ENCODE assay signal across 8 cellular contexts in genomic region chr2:202871161-202872141, GRCh38. TPM values are rescaled to one million over a fixed set of nuclear protein-coding genes. Genes with fewer than 3 reads are reported as not detected.
DNase-seq lines count a peak whose midpoint lies in the region; ATAC-seq and TF ChIP-seq lines count a peak whose summit lies in the region.

Gene ICA1L (minus strand): TSS chr2:202871766. CDS start chr2:202829009, 42,757 bp downstream.

- peak within 1 kb of the TSS; percentile 85 for H3K4me2 ChIP-seq in GM23338
- peak within 1 kb of the TSS; percentile 89 for H3K4me2 ChIP-seq in SK-N-SH

- peak within 1 kb of the TSS; percentile 39 for H2AFZ ChIP-seq in GM23338
- H2AFZ ChIP-seq in SK-N-SH (ENCODE audit: low read depth), result peak within 1 kb of the TSS; percentile 96

- H3K9ac ChIP-seq in SK-N-SH, result peak within 1 kb of the TSS; percentile 90

- no peaks in the 10 kb centered on the region for H3K79me2 ChIP-seq in GM23338 (replicated peaks; ENCODE audit: insufficient read depth)
- H3K79me2 ChIP-seq in SK-N-SH (ENCODE audit: insufficient read depth), result no peaks in the 10 kb centered on the region; the same call in 1 of the 2 replicates

- peaks cover 7% of the 10 kb centered on the region for H3K27me3 Mint-ChIP-seq in GM23338 (ENCODE audit: insufficient read depth, low read depth, poor library complexity)
- peaks cover 2% of the 10 kb centered on the region for H3K27me3 Mint-ChIP-seq in glutamatergic neuron (ENCODE audit: unreplicated experiment)

- no peak for TF ChIP-seq CTCF in GM23338 (conservative IDR thresholded peaks at IDR 0.05; ENCODE audit: low read depth in 2 of 2)
- TF ChIP-seq CTCF in SK-N-SH (IDR thresholded peaks at IDR 0.05), result no peak
- no peak for TF ChIP-seq CTCF in glutamatergic neuron (IDR thresholded peaks at IDR 0.05; ENCODE audit: partially characterized antibody, unreplicated experiment)
- peak in 2 of 3 donors; percentile 7 to 19 for TF ChIP-seq CTCF in ovary (IDR thresholded peaks at IDR 0.05)
- no peak for TF ChIP-seq CTCF in transverse colon (IDR thresholded peaks at IDR 0.05)

- H3K36me3 Mint-ChIP-seq in GM23338 (ENCODE audit: low read depth) (no peaks in the 10 kb centered on the region; the same call in 2 of the 3 replicates), glutamatergic neuron (ENCODE audit: unreplicated experiment) (peaks cover 4% of the 10 kb centered on the region)
- H3K36me3 Mint-ChIP-seq in activated naive CD4-positive, alpha-beta T cell treated with anti-CD3 and anti-CD28 coated beads, Interleukin-2, amount 50 U/mL, for 72 hours, result no peaks in the 10 kb centered on the region

- H3K4me3 ChIP-seq in GM23338 (peak within 1 kb of the TSS; percentile 83), SK-N-SH (ENCODE audit: low read depth in 2 of 2, low read length in 1 of 2) (peak within 1 kb of the TSS; percentile 90 to 91), ovary (peak within 1 kb of the TSS; percentile 49), transverse colon (peak within 1 kb of the TSS; percentile 52 to 85 (median 74))

- H3K9me3 Mint-ChIP-seq in GM23338 (no peaks in the 10 kb centered on the region), glutamatergic neuron (ENCODE audit: unreplicated experiment) (peaks cover 2% of the 10 kb centered on the region)
- no peaks in the 10 kb centered on the region for H3K9me3 Mint-ChIP-seq in activated naive CD4-positive, alpha-beta T cell treated with anti-CD3 and anti-CD28 coated beads, Interleukin-2, amount 50 U/mL, for 72 hours

- H3K4me1 ChIP-seq in GM23338 (ENCODE audit: insufficient read depth), result no peaks in the 10 kb centered on the region
- no peaks in the 10 kb centered on the region; a peak in 2 of 4 replicates for H3K4me1 ChIP-seq in SK-N-SH (ENCODE audit: control insufficient read depth in 1 of 2, insufficient read depth in 2 of 2, low read depth in 1 of 2, low read length in 1 of 2)
- H3K4me1 ChIP-seq in ovary (ENCODE audit: insufficient read depth), result no peaks in the 10 kb centered on the region
- H3K4me1 ChIP-seq in transverse colon, result peaks cover 0 to 13% (median 6%) of the 10 kb centered on the region in 4 donors

- peak within 1 kb of the TSS; percentile 89; the same call in 1 of the 2 replicates for H3K27ac Mint-ChIP-seq in GM23338
- peak within 1 kb of the TSS; percentile 94 to 98 for H3K27ac Mint-ChIP-seq in activated naive CD4-positive, alpha-beta T cell treated with anti-CD3 and anti-CD28 coated beads, Interleukin-2, amount 50 U/mL, for 72 hours
- peak within 1 kb of the TSS; percentile 77 for H3K27ac Mint-ChIP-seq in glutamatergic neuron (ENCODE audit: unreplicated experiment)

- DNase-seq in GDM1 (lab: John Stamatoyannopoulos, UW) (peak; percentile 43), GM23338 (ENCODE audit: low spot score) (peak; percentile 78), LHCN-M2 (ENCODE audit: low read depth) (peak; percentile 59), SK-N-SH (peak; percentile 90), glutamatergic neuron (peak; percentile 85), ovary (peak; percentile 75 to 87 (median 81)), transverse colon (peak; percentile 56)
- peak; percentile 66 to 72 for DNase-seq in activated naive CD4-positive, alpha-beta T cell treated with anti-CD3 and anti-CD28 coated beads, Interleukin-2, amount 50 U/mL, for 72 hours (ENCODE audit: low spot score in 2 of 2)

- TF ChIP-seq POLR2A in ovary (IDR thresholded peaks at IDR 0.05), result no peak
- no peak for TF ChIP-seq POLR2A in transverse colon (IDR thresholded peaks at IDR 0.05)

- no peaks in the 10 kb centered on the region for H3K36me3 ChIP-seq in GM23338 (ENCODE audit: insufficient read depth)
- H3K36me3 ChIP-seq in SK-N-SH (replicated peaks in 1 of 2; ENCODE audit: control insufficient read depth in 1 of 2, insufficient read depth in 2 of 2, low read length in 1 of 2), result no peaks in the 10 kb centered on the region
- no peaks in the 10 kb centered on the region for H3K36me3 ChIP-seq in ovary
- H3K36me3 ChIP-seq in transverse colon, result no peaks in the 10 kb centered on the region

- no peak for TF ChIP-seq RAD21 in SK-N-SH (IDR thresholded peaks at IDR 0.05; ENCODE audit: low read length)

- H3K9me3 ChIP-seq in SK-N-SH (no peaks in the 10 kb centered on the region), ovary (no peaks in the 10 kb centered on the region), transverse colon (no peaks in the 10 kb centered on the region)

- H3F3A ChIP-seq in GM23338 (replicated peaks; ENCODE audit: low read depth), result no peaks in the 10 kb centered on the region; the same call in 1 of the 2 replicates
- peaks cover 17% of the 10 kb centered on the region for H3F3A ChIP-seq in SK-N-SH (replicated peaks; ENCODE audit: insufficient read depth)

- H4K20me1 ChIP-seq in GM23338 (replicated peaks; ENCODE audit: insufficient read depth), result no peaks in the 10 kb centered on the region
- H4K20me1 ChIP-seq in SK-N-SH (ENCODE audit: insufficient read depth), result no peaks in the 10 kb centered on the region

- in situ Hi-C loops in transverse colon (cut with MboI; ENCODE audit: low pct_ligation_motif_present in 1 of 4, low pct_unique_long_range_greater_than_20kb in 1 of 4, low sequenced_read_pairs in 3 of 4), result loop anchor here in 2 of 4 donors (25.0 kb wide), 1 partner anchor 284 kb away; no protein-coding TSS in a partner anchor

- WGBS in SK-N-SH (ENCODE audit: low lambda C conversion rate), result 0% methylated on average over 28 of the region's 105 CpGs
- WGBS in ovary, 3 donors, result 0 to 1% (median 1%) methylated on average over 50 to 105 of the region's 105 CpGs
- WGBS in transverse colon (ENCODE audit: low coverage in 1 of 2), 2 donors, result 0 to 1% methylated on average over 1 to 90 of the region's 105 CpGs

- no peaks in the 10 kb centered on the region; the same call in 1 of the 2 replicates for H3K27me3 ChIP-seq in GM23338 (ENCODE audit: insufficient read depth)
- no peaks in the 10 kb centered on the region for H3K27me3 ChIP-seq in SK-N-SH (ENCODE audit: insufficient read depth)
- no peaks in the 10 kb centered on the region for H3K27me3 ChIP-seq in ovary
- no peaks in the 10 kb centered on the region for H3K27me3 ChIP-seq in transverse colon

- CTCF ChIA-PET in SK-N-SH (lab: Yijun Ruan, JAX), result interaction anchor here (0.7 to 2.2 kb wide), 13 partner anchors 8 to 303 kb away, joined by 3 to 28 read pairs (median 3); no protein-coding TSS in a partner anchor

- ATAC-seq in GM23338, result peak; percentile 80
- ATAC-seq in activated naive CD4-positive, alpha-beta T cell treated with anti-CD3 and anti-CD28 coated beads, Interleukin-2, amount 50 U/mL, for 72 hours, result peak; percentile 83 to 84

- intact Hi-C loops in ovary (cut with DNase I) (loop anchor here in 2 of 4 donors (10.0 kb wide), 1 partner anchor 287 kb away; no protein-coding TSS in a partner anchor), transverse colon (cut with DNase I; ENCODE audit: low total_unique reads) (no loop called here)

- H3K9me2 ChIP-seq in GM23338 (ENCODE audit: insufficient read depth), result no peaks in the 10 kb centered on the region
- no peaks in the 10 kb centered on the region for H3K9me2 ChIP-seq in SK-N-SH

- H3K4me3 Mint-ChIP-seq in GM23338 (peak within 1 kb of the TSS; percentile 89), glutamatergic neuron (ENCODE audit: unreplicated experiment) (peak within 1 kb of the TSS; percentile 95)

- H3K4me1 Mint-ChIP-seq in GM23338 (peaks cover 11% of the 10 kb centered on the region; the same call in 2 of the 3 replicates), glutamatergic neuron (ENCODE audit: low read depth, unreplicated experiment) (peaks cover 4% of the 10 kb centered on the region)

- H3K27ac ChIP-seq in GM23338 (ENCODE audit: low read depth), result no peak within 1 kb of the TSS
- H3K27ac ChIP-seq in SK-N-SH (ENCODE audit: low read depth in 2 of 2, low read length in 1 of 2), result peak within 1 kb of the TSS; percentile 82 to 86
- H3K27ac ChIP-seq in ovary, result peak within 1 kb of the TSS; percentile 84 to 91
- peak within 1 kb of the TSS; percentile 75 to 82 (median 80) for H3K27ac ChIP-seq in transverse colon

- TF ChIP-seq EP300 in SK-N-SH (IDR thresholded peaks at IDR 0.05; ENCODE audit: borderline replicate concordance in 1 of 2, low read depth in 1 of 2, low read length in 1 of 2) (no peak), ovary (IDR thresholded peaks at IDR 0.05) (no peak), transverse colon (IDR thresholded peaks at IDR 0.05; ENCODE audit: low read depth) (no peak)

- POLR2A ChIA-PET in SK-N-SH (lab: Yijun Ruan, JAX), result interaction anchor here (0.9 to 1.3 kb wide), 3 partner anchors 12 to 367 kb away, joined by 3 to 4 read pairs (median 4); partner anchors contain the start of genes CARF, CYP20A1 and WDR12

TF ChIP-seq in SK-N-SH, 30 proteins besides CTCF, POLR2A, EP300 and RAD21 (continues in another document):
- TF ChIP-seq NRF1 (IDR thresholded peaks at IDR 0.05; ENCODE audit: low read depth, low read length) (peak; percentile 49), MAX (IDR thresholded peaks at IDR 0.05; ENCODE audit: low read depth) (0 out of 2 replicates have a peak, but pooled peaks have one; percentile 27), NFIC (IDR thresholded peaks at IDR 0.05; ENCODE audit: borderline replicate concordance) (no peak), GABPA (IDR thresholded peaks at IDR 0.05; ENCODE audit: low read depth) (no peak), USF1 (IDR thresholded peaks at IDR 0.05; ENCODE audit: borderline replicate concordance, low read depth) (no peak)

RNA-seq across cellular contexts. Expression of gene ICA1L, which starts in this region (rescaled TPM):
- 5.6 and 7.2 TPM in 2 replicates for total RNA-seq in GM23338 (2014; rRNA removed; shearing (Covaris generic))
- polyA plus RNA-seq in GM23338 (2016; fragmentation: Nextera tagmentation; extraction: Ambion mirVana), result 1.6 and 2.2 TPM in 2 replicates
- 2.9 and 6.0 TPM in 2 replicates for total RNA-seq in LHCN-M2 (2014; rRNA removed)
- polyA plus RNA-seq in LHCN-M2 (2012), result 0.92 TPM
- polyA plus RNA-seq in SK-N-SH (2012; rRNA removed), result 3.7 and 5.9 TPM in 2 replicates
- polyA plus RNA-seq in SK-N-SH (2012; cell fraction: cytosol; rRNA removed), result 3.9 and 4.1 TPM in 2 replicates
- polyA plus RNA-seq in SK-N-SH (2012; cell fraction: nucleus; rRNA removed), result 11.5 and 20.8 TPM in 2 replicates
- total RNA-seq in activated naive CD4-positive, alpha-beta T cell treated with anti-CD3 and anti-CD28 coated beads, Interleukin-2, amount 50 U/mL, for 72 hours, result 1 to 10 TPM; 6.2 to 10.0 TPM
- total RNA-seq in glutamatergic neuron (ENCODE audit: unreplicated experiment), result 12.0 TPM
- 10 to 100 TPM; 13.2 to 24.6 (median 20.8) TPM for total RNA-seq in ovary
- 1 to 10 TPM; 6.3 to 9.9 TPM for polyA plus RNA-seq in ovary
- 10 to 100 TPM in 2 of 4 donors, 1 to 10 TPM in 2; 4.4 to 39.4 (median 20.5) TPM for total RNA-seq in transverse colon

Comparison
In these comparisons a context has a peak if more than half of its experiments do, and no peak if none do; other contexts are left out.
1. CTCF ChIP-seq: peak in ovary (2 of 3); none in GM23338 (0 of 2), SK-N-SH (single experiment), glutamatergic neuron (single experiment) and transverse colon (0 of 5).
2. Peak in every context shown above with its lines, with median percentiles within 50 percentile points of each other: DNase-seq, H3K4me3 ChIP-seq and H3K27ac Mint-ChIP-seq.